In genomic region chr3:69011331-69011730, GRCh38 we compare ENCODE assay signal across 11 cellular contexts. TPM values are rescaled to one million over a fixed set of nuclear protein-coding genes. Genes with fewer than 3 reads are reported as not detected.
DNase-seq lines count a peak whose midpoint lies in the region; ATAC-seq and TF ChIP-seq lines count a peak whose summit lies in the region.
"Had no signal": no experiment of that assay in that cellular context is flagged by ENCODE, and none has a peak within 500 bp of the region (broad histone marks: within the 10 kb centered on the region; RNA-seq: fewer than 3 reads in every experiment).

No MANE protein-coding gene starts in this region.

- H3K4me1 ChIP-seq in CD8-positive, alpha-beta T cell (ENCODE audit: insufficient read depth, low read length): peaks cover 6% of the 10 kb centered on the region
- H3K4me1 ChIP-seq in esophagus squamous epithelium (peaks cover 3 to 73% (median 13%) of the 10 kb centered on the region in 3 donors), osteoblast (ENCODE audit: insufficient read depth, low read length) (peaks cover 51% of the 10 kb centered on the region)

- no peak for TF ChIP-seq POLR2A in esophagus squamous epithelium (IDR thresholded peaks at IDR 0.05)

- no peaks in the 10 kb centered on the region for H3K9me3 Mint-ChIP-seq in CD8-positive, alpha-beta T cell
- no peaks in the 10 kb centered on the region for H3K9me3 Mint-ChIP-seq in T-cell

- no peak overlapping the region for H3K4me3 ChIP-seq in CD8-positive, alpha-beta T cell (ENCODE audit: low read depth, low read length)
- H3K4me3 ChIP-seq in esophagus squamous epithelium: peak overlapping the region in 3 of 4 donors; percentile 71 to 86 (median 72)
- no peak overlapping the region for H3K4me3 ChIP-seq in osteoblast (ENCODE audit: insufficient read depth, low read length)

- no peak overlapping the region for H3K27ac ChIP-seq in CD8-positive, alpha-beta T cell (ENCODE audit: low read depth, low read length)
- peak overlapping the region in 3 of 4 donors; percentile 93 to 97 (median 96) for H3K27ac ChIP-seq in esophagus squamous epithelium
- H3K27ac ChIP-seq in osteoblast (ENCODE audit: low read depth, low read length): peak overlapping the region; percentile 90

- WGBS in esophagus squamous epithelium, 2 donors: 77 to 78% methylated on average over 6 of the region's 6 CpGs

- peaks cover 21% of the 10 kb centered on the region for H3K36me3 Mint-ChIP-seq in CD8-positive, alpha-beta T cell
- peaks cover 7% of the 10 kb centered on the region for H3K36me3 Mint-ChIP-seq in T-cell

- no peak overlapping the region for H2AFZ ChIP-seq in osteoblast (ENCODE audit: low read length)

- peaks cover 26% of the 10 kb centered on the region for H3K4me1 Mint-ChIP-seq in CD8-positive, alpha-beta T cell (ENCODE audit: low read depth)
- H3K4me1 Mint-ChIP-seq in T-cell: peaks cover 27 to 35% (median 35%) of the 10 kb centered on the region in 3 donors

- no peak for TF ChIP-seq CTCF in CD8-positive, alpha-beta T cell (IDR thresholded peaks at IDR 0.05)
- TF ChIP-seq CTCF in esophagus squamous epithelium (IDR thresholded peaks at IDR 0.05) (no peak), osteoblast (IDR thresholded peaks at IDR 0.05; ENCODE audit: extremely low read depth, low read depth, low read length) (no peak)

- CTCF ChIA-PET in CD8-positive, alpha-beta T cell (lab: Charles Lee): interaction anchor here (0.9 to 2.7 kb wide), 3 partner anchors 11 to 109 kb away, joined by 3 to 9 read pairs (median 3); no protein-coding TSS in a partner anchor
- CTCF ChIA-PET in T-cell (lab: Charles Lee): interaction anchor here (0.6 to 0.8 kb wide), 3 partner anchors 48 to 899 kb away, joined by 3 to 5 read pairs (median 3); no protein-coding TSS in a partner anchor

- no peak for ATAC-seq in CD8-positive, alpha-beta T cell
- ATAC-seq in T-cell (replicated peaks in 1 of 4) (no peak), HG02840 (IDR thresholded peaks at IDR 0.05; ENCODE audit: low FRiP score, unreplicated experiment) (no peak), GM18867 (IDR thresholded peaks at IDR 0.05; ENCODE audit: unreplicated experiment) (no peak)
- ATAC-seq: activated CD4-positive, alpha-beta T cell treated with anti-CD3 and anti-CD28 coated beads for 36 hours had no signal

- peaks cover 6% of the 10 kb centered on the region for H3K79me2 ChIP-seq in osteoblast (ENCODE audit: insufficient read depth, low read length)

- H3K27ac Mint-ChIP-seq in CD8-positive, alpha-beta T cell: no peak overlapping the region
- peak overlapping the region; percentile 13 to 71 for H3K27ac Mint-ChIP-seq in T-cell
- H3K27ac Mint-ChIP-seq: activated CD4-positive, alpha-beta T cell treated with anti-CD3 and anti-CD28 coated beads for 36 hours had no signal

- H3K4me3 Mint-ChIP-seq in CD8-positive, alpha-beta T cell: peak overlapping the region; percentile 38
- peak overlapping the region; percentile 19 to 66 (median 45) for H3K4me3 Mint-ChIP-seq in T-cell

- H4K20me1 ChIP-seq in osteoblast (ENCODE audit: insufficient read depth, low read length): no peaks in the 10 kb centered on the region

- intact Hi-C loops in CD8-positive, alpha-beta T cell (cut with DNase I, micrococcal nuclease): loop anchor here (5.0 kb wide), 2 partner anchors 71 to 96 kb away; partner anchors contain the start of genes ARL6IP5 (in 2 of the 2) and UBA3 (in 2 of the 2)
- intact Hi-C loops in esophagus squamous epithelium (cut with DNase I): no loop called here

- no peaks in the 10 kb centered on the region for H3K27me3 Mint-ChIP-seq in CD8-positive, alpha-beta T cell (ENCODE audit: low read depth)
- no peaks in the 10 kb centered on the region for H3K27me3 Mint-ChIP-seq in T-cell
- H3K27me3 Mint-ChIP-seq: activated CD4-positive, alpha-beta T cell treated with anti-CD3 and anti-CD28 coated beads for 36 hours had no signal

- POLR2A ChIA-PET in CD8-positive, alpha-beta T cell (lab: Charles Lee): no interaction called here
- POLR2A ChIA-PET in T-cell (lab: Charles Lee): no interaction called here

- H3K9me3 ChIP-seq in CD8-positive, alpha-beta T cell (ENCODE audit: low read length): no peaks in the 10 kb centered on the region
- H3K9me3 ChIP-seq in esophagus squamous epithelium (no peaks in the 10 kb centered on the region), osteoblast (ENCODE audit: low read depth, low read length) (no peaks in the 10 kb centered on the region)
- H3K9me3 ChIP-seq: tibial nerve had no signal

- no peaks in the 10 kb centered on the region for H3K36me3 ChIP-seq in CD8-positive, alpha-beta T cell (ENCODE audit: insufficient read depth, low read length)
- H3K36me3 ChIP-seq in esophagus squamous epithelium (peaks cover 0 to 43% (median 0%) of the 10 kb centered on the region in 3 donors), osteoblast (ENCODE audit: insufficient read depth, low read length) (peaks cover 32% of the 10 kb centered on the region)

- no peaks in the 10 kb centered on the region for H3K27me3 ChIP-seq in CD8-positive, alpha-beta T cell (ENCODE audit: insufficient read depth, low read length)
- H3K27me3 ChIP-seq in esophagus squamous epithelium: no peaks in the 10 kb centered on the region
- no peaks in the 10 kb centered on the region for H3K27me3 ChIP-seq in osteoblast (ENCODE audit: insufficient read depth, low read length)
- H3K27me3 ChIP-seq: tibial nerve had no signal

- H3K4me2 ChIP-seq in osteoblast (ENCODE audit: insufficient read depth, low read length): peak overlapping the region; percentile 78

- DNase-seq in CD8-positive, alpha-beta T cell: no peak
- no peak for DNase-seq in T-cell
- no peak for DNase-seq in esophagus squamous epithelium (lab: John Stamatoyannopoulos, UW)
- DNase-seq in osteoblast (ENCODE audit: insufficient read length, low spot score, missing footprints): no peak
- DNase-seq in 8988T: no peak
- DNase-seq in NCI-H446 (lab: John Stamatoyannopoulos, UW): no peak
- DNase-seq: activated CD4-positive, alpha-beta T cell treated with anti-CD3 and anti-CD28 coated beads for 36 hours; SHP77 had no signal

RNA-seq across cellular contexts. Expression of gene EOGT, which starts 2.2 kb away (rescaled TPM):
- 10 to 100 TPM in 1 of 2 experiments, 1 to 10 TPM in 1; 9.9 to 15.2 TPM for total RNA-seq in CD8-positive, alpha-beta T cell
- total RNA-seq in T-cell (10 to 100 TPM; 14.0 to 18.2 (median 15.5) TPM), esophagus squamous epithelium (10 to 100 TPM in 3 of 4 donors, 1 to 10 TPM in 1; 8.3 to 47.3 (median 20.4) TPM), osteoblast (65.9 and 74.0 TPM in 2 replicates)

RNA-seq across cellular contexts. Expression of gene TMF1, which starts 40.8 kb away (rescaled TPM):
- 100 to 1,000 TPM in 1 of 2 experiments, 10 to 100 TPM in 1; 97.9 to 103 TPM for total RNA-seq in CD8-positive, alpha-beta T cell
- total RNA-seq in T-cell: 10 to 100 TPM; 39.9 to 80.4 (median 46.1) TPM
- total RNA-seq in esophagus squamous epithelium: 10 to 100 TPM; 13.3 to 30.1 (median 19.4) TPM
- 44.5 and 45.6 TPM in 2 replicates for total RNA-seq in osteoblast

Comparison
In these comparisons a context has a peak if more than half of its experiments do, and no peak if none do; other contexts are left out.
1. H3K4me3 ChIP-seq: peak in esophagus squamous epithelium (3 of 4); none in CD8-positive, alpha-beta T cell (single experiment) and osteoblast (single experiment).